Comparison of ENCODE assay signal across 25 cellular contexts in genomic region chrX:108331126-108331909, GRCh38.
DNase-seq lines count a peak whose midpoint lies in the region; ATAC-seq, FAIRE-seq and TF ChIP-seq lines count a peak whose summit lies in the region.
"Had no signal": no experiment of that assay in that cellular context is flagged by ENCODE, and none has a peak within 500 bp of the region (broad histone marks: within the 10 kb centered on the region; RNA-seq: fewer than 3 reads in every experiment).

No MANE protein-coding gene starts in this region.

- no peak overlapping the region for H2BK20ac ChIP-seq in H9 (ENCODE audit: low read depth, low read length, poor library complexity, severe bottlenecking)

- H3K14ac ChIP-seq in H9 (ENCODE audit: insufficient read depth, low read length): no peak overlapping the region

- no peaks in the 10 kb centered on the region for H3K4me1 Mint-ChIP-seq in astrocyte (ENCODE audit: low read depth, unreplicated experiment)
- H3K4me1 Mint-ChIP-seq in H9: peaks cover 8 to 11% of the 10 kb centered on the region in 2 experiments
- H3K4me1 Mint-ChIP-seq: CD4-positive, CD25-positive, alpha-beta regulatory T cell; IgD-negative memory B cell had no signal

- H2BK15ac ChIP-seq in H9 (ENCODE audit: low read depth, low read length): no peak overlapping the region

- TF ChIP-seq CTCF in breast epithelium (IDR thresholded peaks at IDR 0.05) (no peak), astrocyte (IDR thresholded peaks at IDR 0.05; ENCODE audit: insufficient read depth, low read depth, low read length) (no peak), HepG2 (CRISPR knock-in tag; IDR thresholded peaks at IDR 0.05) (no peak), stomach (IDR thresholded peaks at IDR 0.05) (no peak), H9 (conservative IDR thresholded peaks at IDR 0.05) (no peak)

- H3K9ac ChIP-seq in astrocyte (ENCODE audit: low read length) (no peak overlapping the region), HepG2 (ENCODE audit: insufficient read depth, low read depth, low read length) (no peak overlapping the region), H9 (ENCODE audit: extremely low read depth, insufficient read length, low read length) (no peak overlapping the region)
- H3K9ac ChIP-seq: BLaER1, GM23248, KMS-11 had no signal

- H3K4me1 ChIP-seq in breast epithelium (no peaks in the 10 kb centered on the region), astrocyte (ENCODE audit: insufficient read depth, low read length) (no peaks in the 10 kb centered on the region), HepG2 (ENCODE audit: insufficient read depth, low read length) (peaks cover 14% of the 10 kb centered on the region), stomach (no peaks in the 10 kb centered on the region), H9 (ENCODE audit: insufficient read depth, low read length) (no peaks in the 10 kb centered on the region)
- H3K4me1 ChIP-seq: BLaER1 had no signal

- H4K8ac ChIP-seq in H9 (replicated peaks; ENCODE audit: insufficient read length, low read depth, low read length): no peak overlapping the region

- no peaks in the 10 kb centered on the region for H3K27me3 Mint-ChIP-seq in astrocyte (ENCODE audit: low read depth, unreplicated experiment)
- no peaks in the 10 kb centered on the region for H3K27me3 Mint-ChIP-seq in H9 (ENCODE audit: low read depth)
- H3K27me3 Mint-ChIP-seq: IgD-negative memory B cell had no signal

- TF ChIP-seq RAD21 in HepG2 (CRISPR knock-in tag; IDR thresholded peaks at IDR 0.05): no peak

- H3K79me2 ChIP-seq in astrocyte (ENCODE audit: insufficient read depth, low read length) (no peaks in the 10 kb centered on the region), HepG2 (ENCODE audit: insufficient read depth, low read length) (no peaks in the 10 kb centered on the region), H9 (ENCODE audit: insufficient read depth, low read length) (no peaks in the 10 kb centered on the region)

- H3K36me3 ChIP-seq in breast epithelium: no peaks in the 10 kb centered on the region
- H3K36me3 ChIP-seq in astrocyte (ENCODE audit: insufficient read depth, low read length): no peaks in the 10 kb centered on the region
- H3K36me3 ChIP-seq in HepG2 (replicated peaks in 1 of 2; ENCODE audit: control insufficient read depth in 1 of 2, insufficient read depth in 2 of 2, low read length in 2 of 2): no peaks in the 10 kb centered on the region
- H3K36me3 ChIP-seq in stomach: no peaks in the 10 kb centered on the region
- H3K36me3 ChIP-seq: BLaER1 had no signal

- H3K4me3 Mint-ChIP-seq in astrocyte (ENCODE audit: unreplicated experiment): no peak overlapping the region
- no peak overlapping the region for H3K4me3 Mint-ChIP-seq in H9
- H3K4me3 Mint-ChIP-seq: CD4-positive, CD25-positive, alpha-beta regulatory T cell; IgD-negative memory B cell had no signal

- no peak overlapping the region for H4K5ac ChIP-seq in H9 (ENCODE audit: insufficient read length, low read depth, low read length)

- POLR2A ChIA-PET in HepG2 (lab: Yijun Ruan, JAX): no interaction called here

- no TSS peak for BruUV-seq in HepG2 (replicated peaks; lab: Mats Ljungman, UMichigan)

- H3K23ac ChIP-seq in H9 (ENCODE audit: insufficient read length, low read depth, low read length): no peak overlapping the region

- H3K79me1 ChIP-seq in H9 (ENCODE audit: insufficient read depth, low read depth, low read length, poor library complexity, severe bottlenecking): no peaks in the 10 kb centered on the region

- no peak overlapping the region for H2BK120ac ChIP-seq in H9 (ENCODE audit: low read depth, low read length, poor library complexity, severe bottlenecking)

- H3K9me3 ChIP-seq in breast epithelium: no peaks in the 10 kb centered on the region
- no peaks in the 10 kb centered on the region for H3K9me3 ChIP-seq in astrocyte (ENCODE audit: insufficient read depth, low read depth, low read length)
- H3K9me3 ChIP-seq in HepG2 (ENCODE audit: low read length): no peaks in the 10 kb centered on the region
- no peaks in the 10 kb centered on the region for H3K9me3 ChIP-seq in stomach
- H3K9me3 ChIP-seq in H9 (ENCODE audit: control insufficient read depth, low read depth, low read length): no peaks in the 10 kb centered on the region
- H3K9me3 ChIP-seq: BLaER1 had no signal

- no peak overlapping the region for H3K18ac ChIP-seq in H9 (ENCODE audit: insufficient read length, low read depth, low read length)

- H3K27ac ChIP-seq in breast epithelium (no peak overlapping the region), astrocyte (ENCODE audit: low read depth, low read length) (no peak overlapping the region), HepG2 (ENCODE audit: extremely low read length, insufficient read depth, low read length) (no peak overlapping the region), stomach (no peak overlapping the region), H9 (ENCODE audit: insufficient read length, low read depth, low read length) (no peak overlapping the region)
- H3K27ac ChIP-seq: BLaER1, GM23248, KMS-11 had no signal

- H3K4ac ChIP-seq in H9 (ENCODE audit: low read depth, low read length): no peak overlapping the region

- H4K91ac ChIP-seq in H9 (ENCODE audit: insufficient read length, low read depth, low read length): no peak overlapping the region

- H3K27ac Mint-ChIP-seq in astrocyte (ENCODE audit: unreplicated experiment) (no peak overlapping the region), H9 (no peak overlapping the region; a peak in 1 of 7 replicates)
- H3K27ac Mint-ChIP-seq: CD4-positive, CD25-positive, alpha-beta regulatory T cell; IgD-negative memory B cell had no signal

- intact Hi-C loops in breast epithelium (cut with DNase I; ENCODE audit: low total_unique reads): no loop called here
- intact Hi-C loops in HepG2 (cut with micrococcal nuclease; ENCODE audit: unreplicated experiment): no loop called here
- intact Hi-C loops in stomach (cut with DNase I; ENCODE audit: low total_unique reads): no loop called here

- no peak overlapping the region for H2BK12ac ChIP-seq in H9 (ENCODE audit: insufficient read length, low read depth, low read length)

- no peaks in the 10 kb centered on the region for H3K23me2 ChIP-seq in H9 (ENCODE audit: insufficient read length, low read depth, low read length, poor library complexity, severe bottlenecking)

- H3K36me3 Mint-ChIP-seq in astrocyte (ENCODE audit: low read depth, unreplicated experiment) (no peaks in the 10 kb centered on the region), H9 (ENCODE audit: insufficient read depth in 1 of 3, low read depth in 3 of 3) (no peaks in the 10 kb centered on the region)
- H3K36me3 Mint-ChIP-seq: CD4-positive, CD25-positive, alpha-beta regulatory T cell had no signal

- H2AK5ac ChIP-seq in H9 (ENCODE audit: insufficient read length, low read length): no peak overlapping the region

- no peak for TF ChIP-seq EP300 in HepG2 (IDR thresholded peaks at IDR 0.05; ENCODE audit: low read depth in 2 of 2, low read length in 2 of 2)
- no peak for TF ChIP-seq EP300 in HepG2 (CRISPR knock-in tag; IDR thresholded peaks at IDR 0.05; ENCODE audit: borderline replicate concordance)
- no peak for TF ChIP-seq EP300 in stomach (IDR thresholded peaks at IDR 0.05)

- H3K4me2 ChIP-seq in astrocyte (ENCODE audit: low read length): no peak overlapping the region
- H3K4me2 ChIP-seq in HepG2 (ENCODE audit: low read depth, low read length): 0 out of 2 replicates have a peak overlapping the region, but pooled peaks have one; percentile 5
- no peak overlapping the region for H3K4me2 ChIP-seq in H9 (ENCODE audit: insufficient read depth, insufficient read length, low read length)
- H3K4me2 ChIP-seq: BLaER1 had no signal

- no peaks in the 10 kb centered on the region for H3K9me3 Mint-ChIP-seq in astrocyte (ENCODE audit: unreplicated experiment)
- no peaks in the 10 kb centered on the region for H3K9me3 Mint-ChIP-seq in H9

- H3K27me3 ChIP-seq in breast epithelium (peaks cover 0 to 16% of the 10 kb centered on the region in 2 donors), astrocyte (ENCODE audit: insufficient read depth, low read length) (no peaks in the 10 kb centered on the region), HepG2 (ENCODE audit: control insufficient read depth in 1 of 2, insufficient read depth in 2 of 2, low read length in 2 of 2) (no peaks in the 10 kb centered on the region), stomach (no peaks in the 10 kb centered on the region), H9 (ENCODE audit: insufficient read depth, low read length) (no peaks in the 10 kb centered on the region)

- H2AFZ ChIP-seq in astrocyte (ENCODE audit: low read depth, low read length): no peak overlapping the region
- H2AFZ ChIP-seq in HepG2 (ENCODE audit: low read length): no peak overlapping the region
- no peak overlapping the region for H2AFZ ChIP-seq in H9 (ENCODE audit: low read length)
- H2AFZ ChIP-seq: GM23248 had no signal

- peak; percentile 67 for FAIRE-seq in astrocyte (lab: Jason Lieb, UNC)
- FAIRE-seq in HepG2 (lab: Jason Lieb, UNC): peak; percentile 74
- FAIRE-seq: GM18507 had no signal

- CTCF ChIA-PET in HepG2 (lab: Yijun Ruan, JAX; ENCODE audit: low intra/inter-chr PET ratio, low total read pairs): no interaction called here

- WGBS in HepG2 (ENCODE audit: low lambda C conversion rate): 47% methylated on average over 6 of the region's 7 CpGs
- 60 to 81% (median 78%) methylated on average over 7 of the region's 7 CpGs for WGBS in stomach, 5 donors
- no CpG with 5 or more reads among the region's 7 CpGs for WGBS in H9 (ENCODE audit: extremely low coverage, insufficient read length, low lambda C conversion rate)

- peak; percentile 55; the same call in 2 of the 3 replicates for ATAC-seq in HepG2

- DNase-seq in T47D (ENCODE audit: low read depth in 1 of 2, low spot score in 1 of 2) (peak; percentile 5 to 68), breast epithelium (ENCODE audit: low spot score in 2 of 2) (no peak), astrocyte (ENCODE audit: low read depth) (no peak), HepG2 (ENCODE audit: low spot score) (peak; percentile 63), stomach (no peak), H9 (no peak), RPMI8226 (no peak)
- DNase-seq: 8988T; CD4-positive, CD25-positive, alpha-beta regulatory T cell; DMS153; DND-41; GM23248; H7; NCI-H1092; NCI-H1436; NCI-H187; NCI-H2081 treated with DMSO at 0.1 percent for 48 hours; NCI-H2171; NCI-H345; NCI-H510A treated with DMSO at 0.1 percent for 48 hours; Right ventricle myocardium superior had no signal

- TF ChIP-seq POLR2A in breast epithelium (IDR thresholded peaks at IDR 0.05) (no peak), HepG2 (IDR thresholded peaks at IDR 0.05; ENCODE audit: insufficient read depth in 1 of 2, low read depth in 2 of 2, low read length in 2 of 2) (no peak), stomach (IDR thresholded peaks at IDR 0.05) (no peak)

- no peak overlapping the region for H2BK5ac ChIP-seq in H9 (ENCODE audit: insufficient read length, low read length)

- in situ Hi-C loops in T47D (cut with HindIII; ENCODE audit: low pct_unique_long_range_greater_than_20kb, low sequenced_read_pairs) (no loop called here), HepG2 (cut with HindIII; ENCODE audit: extremely low pct_ligation_motif_present, low pct_unique_long_range_greater_than_20kb) (no loop called here)

- no peak overlapping the region for H3K56ac ChIP-seq in H9 (ENCODE audit: insufficient read length, low read depth, low read length)

- H3T11ph ChIP-seq in H9 (ENCODE audit: low read length): no peak overlapping the region

- H4K20me1 ChIP-seq in astrocyte (ENCODE audit: insufficient read depth, low read length): no peaks in the 10 kb centered on the region
- H4K20me1 ChIP-seq in HepG2 (ENCODE audit: insufficient read depth, low read length): no peaks in the 10 kb centered on the region
- no peaks in the 10 kb centered on the region for H4K20me1 ChIP-seq in H9 (ENCODE audit: control insufficient read depth, insufficient read depth, insufficient read length)
- H4K20me1 ChIP-seq: BLaER1 had no signal

- H3K4me3 ChIP-seq in breast epithelium (no peak overlapping the region), astrocyte (ENCODE audit: insufficient read depth, low read depth, low read length) (no peak overlapping the region), HepG2 (replicated peaks in 1 of 3; ENCODE audit: insufficient read depth in 1 of 3, low read depth in 2 of 3, low read length in 3 of 3) (no peak overlapping the region), stomach (no peak overlapping the region)
- H3K4me3 ChIP-seq: BLaER1, GM23248 had no signal

Comparison
In these comparisons a context has a peak if more than half of its experiments do, and no peak if none do; other contexts are left out.
1. DNase-seq: peak in T47D (2 of 2) and HepG2 (single experiment); none in breast epithelium (0 of 2), astrocyte (single experiment), stomach (single experiment), H9 (single experiment) and RPMI8226 (single experiment).